ENCODE assay signal across 8 cellular contexts in genomic region chr6:99426454-99426762, GRCh38. TPM values are rescaled to one million over a fixed set of nuclear protein-coding genes. Genes with fewer than 3 reads are reported as not detected.
DNase-seq lines count a peak whose midpoint lies in the region; ATAC-seq and TF ChIP-seq lines count a peak whose summit lies in the region.

No MANE protein-coding gene starts in this region.

- H3K4me3 ChIP-seq in body of pancreas = peak overlapping the region in 1 of 2 donors; percentile 69
- peak overlapping the region in 1 of 2 experiments; percentile 99 for H3K4me3 ChIP-seq in mesenchymal stem cell (ENCODE audit: insufficient read depth in 1 of 2, low read depth in 1 of 2, low read length in 2 of 2)
- peak overlapping the region; percentile 20 to 64 (median 60) for H3K4me3 ChIP-seq in upper lobe of left lung

- H2BK5ac ChIP-seq in mesenchymal stem cell (ENCODE audit: low read depth, low read length, poor library complexity, severe bottlenecking) = no peak overlapping the region

- H3K4me1 Mint-ChIP-seq in activated naive CD4-positive, alpha-beta T cell treated with anti-CD3 and anti-CD28 coated beads for 36 hours (ENCODE audit: low read depth) = peaks cover 52% of the 10 kb centered on the region

- H3K9me3 ChIP-seq in body of pancreas = no peaks in the 10 kb centered on the region
- no peaks in the 10 kb centered on the region for H3K9me3 ChIP-seq in mesenchymal stem cell (ENCODE audit: control insufficient read depth, low read length)
- H3K9me3 ChIP-seq in upper lobe of left lung = no peaks in the 10 kb centered on the region

- no peak for TF ChIP-seq POLR2A in body of pancreas (IDR thresholded peaks at IDR 0.05)
- TF ChIP-seq POLR2A in upper lobe of left lung (IDR thresholded peaks at IDR 0.05) = no peak

- peak overlapping the region; percentile 95 for H3K4me3 Mint-ChIP-seq in activated naive CD4-positive, alpha-beta T cell treated with anti-CD3 and anti-CD28 coated beads for 36 hours

- CTCF ChIA-PET in activated naive CD4-positive, alpha-beta T cell treated with anti-CD3 and anti-CD28 coated beads for 36 hours (lab: Charles Lee) = interaction anchor here (0.7 to 2.5 kb wide), 8 partner anchors 9 to 96 kb away, joined by 3 to 10 read pairs (median 4); no protein-coding TSS in a partner anchor

- no peak for TF ChIP-seq CTCF in body of pancreas (IDR thresholded peaks at IDR 0.05)
- no peak for TF ChIP-seq CTCF in upper lobe of left lung (IDR thresholded peaks at IDR 0.05)

- H3K14ac ChIP-seq in mesenchymal stem cell (ENCODE audit: low read length in 2 of 2) = no peak overlapping the region

- H3K4me1 ChIP-seq in body of pancreas (peaks cover 45% of the 10 kb centered on the region), mesenchymal stem cell (ENCODE audit: control insufficient read depth, insufficient read depth, low read depth, low read length) (peaks cover 12% of the 10 kb centered on the region), upper lobe of left lung (peaks cover 35 to 49% (median 41%) of the 10 kb centered on the region in 4 donors)

- WGBS in body of pancreas, 2 donors = 23 to 25% methylated on average over 4 of the region's 4 CpGs
- WGBS in mesenchymal stem cell = 45% methylated on average over 4 of the region's 4 CpGs
- WGBS in upper lobe of left lung, 2 donors = 34 to 51% methylated on average over 4 of the region's 4 CpGs

- no peak overlapping the region for H2AFZ ChIP-seq in mesenchymal stem cell (ENCODE audit: low read depth, low read length)

- H3K4ac ChIP-seq in mesenchymal stem cell (ENCODE audit: low read depth in 1 of 2, low read length in 2 of 2) = peak overlapping the region; percentile 35 to 51

- intact Hi-C loops in activated naive CD4-positive, alpha-beta T cell treated with anti-CD3 and anti-CD28 coated beads for 36 hours (cut with micrococcal nuclease) = loop anchor here (5.0 kb wide), 1 partner anchor 1456 kb away; the partner anchor contains the start of gene ASCC3
- intact Hi-C loops in body of pancreas (cut with DNase I) = no loop called here

- H4K91ac ChIP-seq in mesenchymal stem cell (ENCODE audit: low read length) = no peak overlapping the region

- no peak overlapping the region for H2BK120ac ChIP-seq in mesenchymal stem cell (ENCODE audit: low read depth, low read length)

- peak overlapping the region; percentile 99 for H3K27ac Mint-ChIP-seq in activated naive CD4-positive, alpha-beta T cell treated with anti-CD3 and anti-CD28 coated beads for 36 hours

- no peak for TF ChIP-seq EP300 in upper lobe of left lung (IDR thresholded peaks at IDR 0.05)

- H3K4me2 ChIP-seq in mesenchymal stem cell (ENCODE audit: low read length, poor library complexity, severe bottlenecking) = peak overlapping the region; percentile 65

- peaks cover 10% of the 10 kb centered on the region for H3K79me1 ChIP-seq in mesenchymal stem cell (replicated peaks; ENCODE audit: low read length, poor library complexity, severe bottlenecking)

- H2BK15ac ChIP-seq in mesenchymal stem cell (ENCODE audit: low read depth, poor library complexity, severe bottlenecking) = no peak overlapping the region

- no peak overlapping the region for H2BK12ac ChIP-seq in mesenchymal stem cell (ENCODE audit: low read length in 2 of 2)

- no peak overlapping the region for H3K23ac ChIP-seq in mesenchymal stem cell (ENCODE audit: low read length in 2 of 2)

- H3K36me3 Mint-ChIP-seq in activated naive CD4-positive, alpha-beta T cell treated with anti-CD3 and anti-CD28 coated beads for 36 hours (ENCODE audit: low read depth) = peaks cover 22% of the 10 kb centered on the region

- H3K9me3 Mint-ChIP-seq in activated naive CD4-positive, alpha-beta T cell treated with anti-CD3 and anti-CD28 coated beads for 36 hours = no peaks in the 10 kb centered on the region

- H3K27me3 ChIP-seq in body of pancreas (no peaks in the 10 kb centered on the region), mesenchymal stem cell (ENCODE audit: control insufficient read depth in 1 of 2, insufficient read depth in 1 of 2, low read length in 2 of 2) (no peaks in the 10 kb centered on the region), upper lobe of left lung (no peaks in the 10 kb centered on the region)

- H3K9ac ChIP-seq in mesenchymal stem cell (ENCODE audit: low read length) = peak overlapping the region; percentile 100

- H2AK5ac ChIP-seq in mesenchymal stem cell (ENCODE audit: low read length, severe bottlenecking) = no peak overlapping the region

- no peaks in the 10 kb centered on the region for H3K27me3 Mint-ChIP-seq in activated naive CD4-positive, alpha-beta T cell treated with anti-CD3 and anti-CD28 coated beads for 36 hours (ENCODE audit: low read depth)

- no peaks in the 10 kb centered on the region for H3K36me3 ChIP-seq in body of pancreas (replicated peaks in 1 of 2; ENCODE audit: insufficient read depth in 1 of 2, low read depth in 2 of 2)
- H3K36me3 ChIP-seq in mesenchymal stem cell (ENCODE audit: control insufficient read depth in 1 of 2, insufficient read depth in 2 of 2, low read depth in 1 of 2, low read length in 2 of 2) = peaks cover 3 to 39% of the 10 kb centered on the region in 2 experiments
- H3K36me3 ChIP-seq in upper lobe of left lung = peaks cover 0 to 6% (median 2%) of the 10 kb centered on the region in 4 donors

- no peak for DNase-seq in activated naive CD4-positive, alpha-beta T cell treated with anti-CD3 and anti-CD28 coated beads for 36 hours
- no peak for DNase-seq in activated naive CD4-positive, alpha-beta T cell treated with anti-CD3 and anti-CD28 coated beads, Interleukin-2, amount 50 U/mL, for 16 hours
- DNase-seq in body of pancreas (no peak), mesenchymal stem cell (no peak), upper lobe of left lung (no peak), NCI-H82 treated with DMSO at 0.1 percent for 48 hours (lab: John Stamatoyannopoulos, UW; ENCODE audit: unreplicated experiment) (no peak), glomerular visceral epithelial cell (ENCODE audit: extremely low spot score) (no peak)

- H3K18ac ChIP-seq in mesenchymal stem cell (ENCODE audit: low read depth in 1 of 2, low read length in 2 of 2) = no peak overlapping the region

- peak overlapping the region; percentile 93 to 97 (median 96) for H3K27ac ChIP-seq in body of pancreas
- H3K27ac ChIP-seq in mesenchymal stem cell (ENCODE audit: low read length, poor library complexity, severe bottlenecking) = peak overlapping the region; percentile 100
- peak overlapping the region; percentile 93 to 99 (median 95) for H3K27ac ChIP-seq in upper lobe of left lung

- no peak for ATAC-seq in body of pancreas
- no peak for ATAC-seq in upper lobe of left lung (ENCODE audit: low FRiP score in 2 of 2)
- ATAC-seq in HG02678 (IDR thresholded peaks at IDR 0.05; ENCODE audit: unreplicated experiment) = no peak

- H4K8ac ChIP-seq in mesenchymal stem cell (ENCODE audit: low read length) = no peak overlapping the region

RNA-seq across cellular contexts. Expression of gene PNISR, which starts 1.3 kb away (rescaled TPM):
- total RNA-seq in activated naive CD4-positive, alpha-beta T cell treated with anti-CD3 and anti-CD28 coated beads for 36 hours = 100 to 1,000 TPM; 158 to 159 TPM
- total RNA-seq in body of pancreas (100 to 1,000 TPM in 1 of 2 donors, 10 to 100 TPM in 1; 97.8 to 107 TPM), upper lobe of left lung (100 to 1,000 TPM in 3 of 6 donors, 10 to 100 TPM in 3; 67.2 to 408 (median 106) TPM)
- polyA plus RNA-seq in mesenchymal stem cell (2013, experiment 1 of 2) = 85.2 TPM
- 79.4 TPM for polyA plus RNA-seq in mesenchymal stem cell (2013, experiment 2 of 2)

RNA-seq across cellular contexts. Expression of gene COQ3, which starts 32.4 kb away (rescaled TPM):
- 10 to 100 TPM; 17.4 to 17.7 TPM for total RNA-seq in activated naive CD4-positive, alpha-beta T cell treated with anti-CD3 and anti-CD28 coated beads for 36 hours
- 1 to 10 TPM; 6.5 to 7.3 TPM for total RNA-seq in body of pancreas
- polyA plus RNA-seq in mesenchymal stem cell (2013, experiment 1 of 2) = 5.6 TPM
- polyA plus RNA-seq in mesenchymal stem cell (2013, experiment 2 of 2) = 6.5 TPM
- 1 to 10 TPM in 5 of 6 donors, under 1 TPM in 1; 0.55 to 5.4 (median 3.2) TPM for total RNA-seq in upper lobe of left lung
